In genomic region chr15:95944193-95944592, GRCh38 we compare ENCODE assay signal across 17 cellular contexts.
"Had no signal": no experiment of that assay in that cellular context is flagged by ENCODE, and none has a peak within 500 bp of the region (broad histone marks: within the 10 kb centered on the region; RNA-seq: fewer than 3 reads in every experiment).

No MANE protein-coding gene starts in this region.

- H3K4me3 Mint-ChIP-seq: activated CD8-positive, alpha-beta memory T cell treated with anti-CD3 and anti-CD28 coated beads, Interleukin-2, amount 10 ng/mL, durations not matched to agents 7 days and 5 days; activated naive CD8-positive, alpha-beta T cell; brain; central memory CD8-positive, alpha-beta T cell had no signal

- H3K9me3 ChIP-seq: gastroesophageal sphincter, neutrophil, right atrium auricular region had no signal

- DNase-seq: activated CD4-positive, alpha-beta T cell treated with anti-CD3 and anti-CD28 coated beads for 1 hour; activated CD4-positive, alpha-beta T cell treated with anti-CD3 and anti-CD28 coated beads, Interleukin-2, amount 50 U/mL, for 48 hours; activated CD8-positive, alpha-beta memory T cell treated with anti-CD3 and anti-CD28 coated beads, Interleukin-2, amount 10 ng/mL, durations not matched to agents 7 days and 5 days; activated gamma-delta T cell; activated T-cell treated with anti-CD3 and anti-CD28 coated beads, Interleukin-2, amount 50 U/mL, for 48 hours; amygdala; cortex of kidney; effector memory CD4-positive, alpha-beta T cell; posterior cingulate gyrus; small intestine had no signal

- H3K4me1 ChIP-seq: gastroesophageal sphincter, right atrium auricular region had no signal

- H3K4me3 ChIP-seq: gastroesophageal sphincter, right atrium auricular region had no signal

- H3K27me3 Mint-ChIP-seq: activated CD8-positive, alpha-beta memory T cell treated with anti-CD3 and anti-CD28 coated beads, Interleukin-2, amount 10 ng/mL, durations not matched to agents 7 days and 5 days had no signal

- H3K4me1 Mint-ChIP-seq: activated CD8-positive, alpha-beta memory T cell treated with anti-CD3 and anti-CD28 coated beads, Interleukin-2, amount 10 ng/mL, durations not matched to agents 7 days and 5 days; central memory CD8-positive, alpha-beta T cell had no signal

- H3K27ac Mint-ChIP-seq: activated CD8-positive, alpha-beta memory T cell treated with anti-CD3 and anti-CD28 coated beads, Interleukin-2, amount 10 ng/mL, durations not matched to agents 7 days and 5 days; activated naive CD8-positive, alpha-beta T cell had no signal

- H3K27me3 ChIP-seq: gastroesophageal sphincter, neutrophil, right atrium auricular region had no signal

- H3K27ac ChIP-seq: epithelial cell of prostate, gastroesophageal sphincter, neutrophil, right atrium auricular region had no signal

- H3K36me3 ChIP-seq: gastroesophageal sphincter, neutrophil, right atrium auricular region had no signal

- H3K36me3 Mint-ChIP-seq: activated CD8-positive, alpha-beta memory T cell treated with anti-CD3 and anti-CD28 coated beads, Interleukin-2, amount 10 ng/mL, durations not matched to agents 7 days and 5 days; activated naive CD8-positive, alpha-beta T cell; brain had no signal
